In the genomic region with DNA sequence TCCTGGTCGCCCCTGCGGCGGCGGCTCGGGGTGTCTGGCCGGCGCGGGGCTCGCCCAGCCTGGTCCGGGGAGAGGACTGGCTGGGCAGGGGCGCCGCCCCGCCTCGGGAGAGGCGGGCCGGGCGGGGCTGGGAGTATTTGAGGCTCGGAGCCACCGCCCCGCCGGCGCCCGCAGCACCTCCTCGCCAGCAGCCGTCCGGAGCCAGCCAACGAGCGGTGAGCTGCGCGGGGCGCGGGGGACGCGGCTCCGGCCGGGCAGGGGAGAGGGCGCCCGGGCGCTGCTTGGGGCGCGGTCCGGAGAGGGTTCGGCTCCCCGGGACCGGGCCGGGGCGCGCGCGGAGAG, we compare ENCODE assay signal across 8 cellular contexts. TPM values are rescaled to one million over a fixed set of nuclear protein-coding genes. Genes with fewer than 3 reads are reported as not detected.
DNase-seq lines count a peak whose midpoint lies in the region; ATAC-seq and TF ChIP-seq lines count a peak whose summit lies in the region.

LGALS3 (plus strand) TSS at position 167 of the 342 bp plus-strand sequence. CDS start 8,122 bp downstream, outside the sequence.

- peak within 1 kb of the TSS; percentile 57 for H3K4me2 ChIP-seq in DOHH2 (ENCODE audit: low read length)

- no peaks in the 10 kb centered on the region for H3K79me2 ChIP-seq in DOHH2 (ENCODE audit: control insufficient read depth, low read length)

- DNase-seq in HK-2 (ENCODE audit: unreplicated experiment) (peak; percentile 65), lower lobe of right lung (peak; percentile 90), stomach (peak; percentile 87), NCI-H2196 treated with DMSO at 0.1 percent for 48 hours (lab: John Stamatoyannopoulos, UW; ENCODE audit: unreplicated experiment) (no peak)

- no peaks in the 10 kb centered on the region for H3K9me2 ChIP-seq in DOHH2 (replicated peaks; ENCODE audit: control insufficient read depth, low read length)

- no peaks in the 10 kb centered on the region for H3K36me3 ChIP-seq in DOHH2 (ENCODE audit: control insufficient read depth, low read length)
- peaks cover 9 to 15% of the 10 kb centered on the region in 2 donors for H3K36me3 ChIP-seq in duodenal mucosa (ENCODE audit: control insufficient read depth in 1 of 2, insufficient read depth in 2 of 2, low read length in 2 of 2)
- H3K36me3 ChIP-seq in lower lobe of right lung = peaks cover 17% of the 10 kb centered on the region
- peaks cover 0 to 10% (median 2%) of the 10 kb centered on the region in 4 donors for H3K36me3 ChIP-seq in stomach

- ATAC-seq in GM21367 (IDR thresholded peaks at IDR 0.05; ENCODE audit: unreplicated experiment) (peak; percentile 63), lower lobe of right lung (peak; percentile 94)

- H3K27me3 ChIP-seq in DOHH2 (ENCODE audit: control insufficient read depth, low read length) (peaks cover 58% of the 10 kb centered on the region), duodenal mucosa (ENCODE audit: control insufficient read depth in 1 of 2, insufficient read depth in 2 of 2, low read length in 2 of 2) (no peaks in the 10 kb centered on the region), lower lobe of right lung (ENCODE audit: low read depth) (no peaks in the 10 kb centered on the region), stomach (no peaks in the 10 kb centered on the region)

- TF ChIP-seq EP300 in stomach (IDR thresholded peaks at IDR 0.05) = no peak

- no peak for TF ChIP-seq POLR2A in stomach (IDR thresholded peaks at IDR 0.05)

- H3K9me3 ChIP-seq in DOHH2 (ENCODE audit: control insufficient read depth, insufficient read depth, low read length) (no peaks in the 10 kb centered on the region), duodenal mucosa (ENCODE audit: control insufficient read depth in 1 of 2, low read length in 2 of 2) (no peaks in the 10 kb centered on the region), lower lobe of right lung (no peaks in the 10 kb centered on the region), stomach (no peaks in the 10 kb centered on the region)

- TF ChIP-seq CTCF in DOHH2 (IDR thresholded peaks at IDR 0.05; ENCODE audit: low read depth, low read length, poor library complexity, severe bottlenecking) (no peak), WI38 (IDR thresholded peaks at IDR 0.05; ENCODE audit: low read depth, low read length) (no peak), lower lobe of right lung (IDR thresholded peaks at IDR 0.05) (no peak), stomach (IDR thresholded peaks at IDR 0.05) (no peak)

- H3F3A ChIP-seq in DOHH2 (ENCODE audit: control insufficient read depth, insufficient read depth) = no peaks in the 10 kb centered on the region

- H3K9ac ChIP-seq in duodenal mucosa (ENCODE audit: low read depth in 1 of 2, low read length in 2 of 2) = peak within 1 kb of the TSS; percentile 74 to 83

- H4K20me1 ChIP-seq in DOHH2 (ENCODE audit: control insufficient read depth, insufficient read depth, low read depth, low read length) = no peaks in the 10 kb centered on the region

- peak within 1 kb of the TSS; percentile 45; the same call in 1 of the 2 replicates for H3K4me3 ChIP-seq in DOHH2 (ENCODE audit: low read length)
- H3K4me3 ChIP-seq in WI38 (ENCODE audit: low read depth, low read length) = peak within 1 kb of the TSS; percentile 91
- peak within 1 kb of the TSS; percentile 86 to 91 for H3K4me3 ChIP-seq in duodenal mucosa (ENCODE audit: low read depth in 1 of 2, low read length in 2 of 2)
- H3K4me3 ChIP-seq in lower lobe of right lung = peak within 1 kb of the TSS; percentile 83
- peak within 1 kb of the TSS; percentile 64 to 85 (median 72) for H3K4me3 ChIP-seq in stomach

- intact Hi-C loops in lower lobe of right lung (cut with DNase I) (no loop called here), stomach (cut with DNase I; ENCODE audit: low total_unique reads) (no loop called here)

- H3K4me1 ChIP-seq in DOHH2 (ENCODE audit: control insufficient read depth, low read length) = peaks cover 8% of the 10 kb centered on the region
- H3K4me1 ChIP-seq in duodenal mucosa (ENCODE audit: control insufficient read depth in 1 of 2, insufficient read depth in 2 of 2, low read length in 2 of 2) = peaks cover 64 to 67% of the 10 kb centered on the region in 2 donors
- H3K4me1 ChIP-seq in lower lobe of right lung = peaks cover 66% of the 10 kb centered on the region
- peaks cover 40 to 88% (median 55%) of the 10 kb centered on the region in 4 donors for H3K4me1 ChIP-seq in stomach

- H3K27ac ChIP-seq in DOHH2 (ENCODE audit: low read depth, low read length) = no peak within 1 kb of the TSS
- H3K27ac ChIP-seq in duodenal mucosa (ENCODE audit: low read depth, low read length) = peak within 1 kb of the TSS; percentile 90
- H3K27ac ChIP-seq in lower lobe of right lung = peak within 1 kb of the TSS; percentile 98
- peak within 1 kb of the TSS; percentile 92 to 99 (median 98) for H3K27ac ChIP-seq in stomach

- WGBS in stomach, 5 donors = 0 to 2% (median 0%) methylated on average over 21 to 50 of the region's 50 CpGs

RNA-seq across cellular contexts. Expression of gene LGALS3, which starts in this region (rescaled TPM):
- 528 TPM for total RNA-seq in lower lobe of right lung
- 100 to 1,000 TPM; 163 to 275 (median 222) TPM for total RNA-seq in stomach
- polyA plus RNA-seq in stomach = 100 to 1,000 TPM; 415 to 676 (median 423) TPM
